40 cellular contexts compared by ENCODE assay signal in genomic region chrX:29407357-29407756, GRCh38.
"Had no signal": no experiment of that assay in that cellular context is flagged by ENCODE, and none has a peak within 500 bp of the region (broad histone marks: within the 10 kb centered on the region; RNA-seq: fewer than 3 reads in every experiment).

No MANE protein-coding gene starts in this region.

- H3K27me3 ChIP-seq: adrenal gland, ascending aorta, body of pancreas, brain microvascular endothelial cell, cardiac muscle cell had no signal

- H3K4me3 ChIP-seq: adrenal gland, ascending aorta, body of pancreas, breast epithelium, cardiac muscle cell had no signal

- H3K4me1 Mint-ChIP-seq: activated naive CD4-positive, alpha-beta T cell treated with anti-CD3 and anti-CD28 coated beads, Interleukin-2, amount 10 ng/mL, durations not matched to agents 7 days and 5 days; activated naive CD4-positive, alpha-beta T cell treated with anti-CD3 and anti-CD28 coated beads, Interleukin-2, amount 50 U/mL, for 24 hours; activated naive CD8-positive, alpha-beta T cell treated with anti-CD3 and anti-CD28 coated beads for 36 hours; activated naive CD8-positive, alpha-beta T cell treated with anti-CD3 and anti-CD28 coated beads, Interleukin-2, amount 10 ng/mL, durations not matched to agents 7 days and 5 days; activated naive CD8-positive, alpha-beta T cell treated with anti-CD3 and anti-CD28 coated beads, Interleukin-2, amount 50 U/mL, for 24 hours; activated T-helper 17 cell treated with anti-CD3 and anti-CD28 coated beads, Interleukin-2, amount 50 U/mL, for 72 hours; brain; central memory CD8-positive, alpha-beta T cell had no signal

- H3K36me3 ChIP-seq: adrenal gland, ascending aorta, brain microvascular endothelial cell, breast epithelium, cardiac muscle cell had no signal

- H3K4me1 ChIP-seq: adrenal gland, ascending aorta, body of pancreas, breast epithelium had no signal

- H3K9me3 Mint-ChIP-seq: activated naive CD4-positive, alpha-beta T cell treated with anti-CD3 and anti-CD28 coated beads for 36 hours; activated naive CD4-positive, alpha-beta T cell treated with anti-CD3 and anti-CD28 coated beads, Interleukin-2, amount 10 ng/mL, durations not matched to agents 7 days and 5 days; activated naive CD4-positive, alpha-beta T cell treated with anti-CD3 and anti-CD28 coated beads, Interleukin-2, amount 50 U/mL, for 24 hours; activated naive CD4-positive, alpha-beta T cell treated with anti-CD3 and anti-CD28 coated beads, Interleukin-2, amount 50 U/mL, for 72 hours; activated naive CD8-positive, alpha-beta T cell treated with anti-CD3 and anti-CD28 coated beads for 36 hours; activated naive CD8-positive, alpha-beta T cell treated with anti-CD3 and anti-CD28 coated beads, Interleukin-2, amount 10 ng/mL, durations not matched to agents 7 days and 5 days; activated naive CD8-positive, alpha-beta T cell treated with anti-CD3 and anti-CD28 coated beads, Interleukin-2, amount 50 U/mL, for 24 hours; activated T-cell treated with anti-CD3 and anti-CD28 coated beads, Interleukin-2, amount 50 U/mL, for 4 hours; activated T-helper 1 cell treated with anti-CD3 and anti-CD28 coated beads, Interleukin-12 subunit alpha, Interleukin-12 subunit beta, Interleukin-2, Interleukin-4 antibody, amounts not matched to agents 30 ng/mL and 10 ng/mL and 1 ng/mL, durations not matched to agents 14 hours and 24 hours and 36 hours; activated T-helper 17 cell treated with anti-CD3 and anti-CD28 coated beads, Interleukin-2, amount 50 U/mL, for 72 hours had no signal

- H3K27me3 Mint-ChIP-seq: activated naive CD4-positive, alpha-beta T cell treated with anti-CD3 and anti-CD28 coated beads, Interleukin-2, amount 10 ng/mL, durations not matched to agents 7 days and 5 days; activated naive CD4-positive, alpha-beta T cell treated with anti-CD3 and anti-CD28 coated beads, Interleukin-2, amount 50 U/mL, for 24 hours; activated naive CD8-positive, alpha-beta T cell; activated naive CD8-positive, alpha-beta T cell treated with anti-CD3 and anti-CD28 coated beads for 36 hours; activated naive CD8-positive, alpha-beta T cell treated with anti-CD3 and anti-CD28 coated beads, Interleukin-2, amount 10 ng/mL, durations not matched to agents 7 days and 5 days; activated naive CD8-positive, alpha-beta T cell treated with anti-CD3 and anti-CD28 coated beads, Interleukin-2, amount 50 U/mL, for 24 hours; activated T-helper 17 cell treated with anti-CD3 and anti-CD28 coated beads, Interleukin-2, amount 50 U/mL, for 72 hours; central memory CD8-positive, alpha-beta T cell had no signal

- H3K9me3 ChIP-seq: adrenal gland, body of pancreas, breast epithelium had no signal

- FAIRE-seq: astrocyte, bronchial epithelial cell had no signal

- ATAC-seq: activated naive CD4-positive, alpha-beta T cell treated with anti-CD3 and anti-CD28 coated beads, Interleukin-2, amount 50 U/mL, for 72 hours; activated naive CD8-positive, alpha-beta T cell treated with anti-CD3 and anti-CD28 coated beads, Interleukin-2, amount 50 U/mL, for 24 hours; activated T-cell treated with anti-CD3 and anti-CD28 coated beads, Interleukin-2, amount 50 U/mL, for 4 hours; activated T-cell treated with anti-CD3 and anti-CD28 coated beads, Interleukin-2, amount 50 U/mL, for 72 hours; activated T-helper 17 cell treated with anti-CD3 and anti-CD28 coated beads, Interleukin-2, amount 50 U/mL, for 72 hours; body of pancreas had no signal

- H3K36me3 Mint-ChIP-seq: activated naive CD4-positive, alpha-beta T cell treated with anti-CD3 and anti-CD28 coated beads, Interleukin-2, amount 10 ng/mL, durations not matched to agents 7 days and 5 days; activated naive CD4-positive, alpha-beta T cell treated with anti-CD3 and anti-CD28 coated beads, Interleukin-2, amount 50 U/mL, for 24 hours; activated naive CD4-positive, alpha-beta T cell treated with anti-CD3 and anti-CD28 coated beads, Interleukin-2, amount 50 U/mL, for 72 hours; activated naive CD8-positive, alpha-beta T cell; activated naive CD8-positive, alpha-beta T cell treated with anti-CD3 and anti-CD28 coated beads for 36 hours; activated naive CD8-positive, alpha-beta T cell treated with anti-CD3 and anti-CD28 coated beads, Interleukin-2, amount 10 ng/mL, durations not matched to agents 7 days and 5 days had no signal

- H3K27ac ChIP-seq: adrenal gland, ascending aorta, body of pancreas, brain microvascular endothelial cell, breast epithelium, cardiac muscle cell had no signal

- DNase-seq: activated effector memory CD4-positive, alpha-beta T cell treated with anti-CD3 and anti-CD28 coated beads, Interleukin-2, amount 50 U/mL, for 16 hours; activated effector memory CD4-positive, alpha-beta T cell treated with Interleukin-2 at 50 U/mL for 16 hours; activated gamma-delta T cell; activated gamma-delta T cell treated with Interleukin-2 at 50 U/mL for 16 hours; activated naive CD4-positive, alpha-beta T cell; activated naive CD4-positive, alpha-beta T cell treated with anti-CD3 and anti-CD28 coated beads for 36 hours; activated naive CD4-positive, alpha-beta T cell treated with anti-CD3 and anti-CD28 coated beads, Interleukin-2, amount 10 ng/mL, durations not matched to agents 7 days and 5 days; activated naive CD4-positive, alpha-beta T cell treated with anti-CD3 and anti-CD28 coated beads, Interleukin-2, amount 50 U/mL, for 16 hours; activated naive CD4-positive, alpha-beta T cell treated with Interleukin-2 at 50 U/mL for 16 hours; activated naive CD8-positive, alpha-beta T cell treated with anti-CD3 and anti-CD28 coated beads for 36 hours; activated naive CD8-positive, alpha-beta T cell treated with anti-CD3 and anti-CD28 coated beads, Interleukin-2, amount 10 ng/mL, durations not matched to agents 7 days and 5 days; activated naive CD8-positive, alpha-beta T cell treated with anti-CD3 and anti-CD28 coated beads, Interleukin-2, amount 50 U/mL, for 24 hours; activated T-cell treated with anti-CD3 and anti-CD28 coated beads, Interleukin-2, amount 50 U/mL, for 1 hour; activated T-cell treated with anti-CD3 and anti-CD28 coated beads, Interleukin-2, amount 50 U/mL, for 24 hours; activated T-cell treated with anti-CD3 and anti-CD28 coated beads, Interleukin-2, amount 50 U/mL, for 4 hours; activated T-cell treated with anti-CD3 and anti-CD28 coated beads, Interleukin-2, amount 50 U/mL, for 48 hours; activated T-cell treated with anti-CD3 and anti-CD28 coated beads, Interleukin-2, amount 50 U/mL, for 72 hours; adrenal gland; amniotic stem cell; amygdala; anterior cingulate cortex; aorta; body of pancreas; brain microvascular endothelial cell; caudate nucleus; central memory CD4-positive, alpha-beta T cell; cerebellar nuclear complex had no signal

- H3K4me3 Mint-ChIP-seq: activated naive CD4-positive, alpha-beta T cell treated with anti-CD3 and anti-CD28 coated beads for 36 hours; activated naive CD4-positive, alpha-beta T cell treated with anti-CD3 and anti-CD28 coated beads, Interleukin-2, amount 10 ng/mL, durations not matched to agents 7 days and 5 days; activated naive CD4-positive, alpha-beta T cell treated with anti-CD3 and anti-CD28 coated beads, Interleukin-2, amount 50 U/mL, for 24 hours; activated naive CD8-positive, alpha-beta T cell; activated naive CD8-positive, alpha-beta T cell treated with anti-CD3 and anti-CD28 coated beads for 36 hours; activated naive CD8-positive, alpha-beta T cell treated with anti-CD3 and anti-CD28 coated beads, Interleukin-2, amount 10 ng/mL, durations not matched to agents 7 days and 5 days; activated naive CD8-positive, alpha-beta T cell treated with anti-CD3 and anti-CD28 coated beads, Interleukin-2, amount 50 U/mL, for 24 hours; activated T-cell treated with anti-CD3 and anti-CD28 coated beads, Interleukin-2, amount 50 U/mL, for 24 hours; activated T-cell treated with anti-CD3 and anti-CD28 coated beads, Interleukin-2, amount 50 U/mL, for 4 hours; activated T-cell treated with anti-CD3 and anti-CD28 coated beads, Interleukin-2, amount 50 U/mL, for 72 hours; activated T-helper 1 cell treated with anti-CD3 and anti-CD28 coated beads, Interleukin-12 subunit alpha, Interleukin-12 subunit beta, Interleukin-2, Interleukin-4 antibody, amounts not matched to agents 30 ng/mL and 10 ng/mL and 1 ng/mL, durations not matched to agents 14 hours and 24 hours and 36 hours; activated T-helper 17 cell treated with anti-CD3 and anti-CD28 coated beads, Interleukin-2, amount 50 U/mL, for 72 hours; brain; central memory CD8-positive, alpha-beta T cell had no signal

- H3K27ac Mint-ChIP-seq: activated naive CD4-positive, alpha-beta T cell treated with anti-CD3 and anti-CD28 coated beads for 36 hours; activated naive CD4-positive, alpha-beta T cell treated with anti-CD3 and anti-CD28 coated beads, Interleukin-2, amount 10 ng/mL, durations not matched to agents 7 days and 5 days; activated naive CD4-positive, alpha-beta T cell treated with anti-CD3 and anti-CD28 coated beads, Interleukin-2, amount 50 U/mL, for 24 hours; activated naive CD4-positive, alpha-beta T cell treated with anti-CD3 and anti-CD28 coated beads, Interleukin-2, amount 50 U/mL, for 72 hours; activated naive CD8-positive, alpha-beta T cell; activated naive CD8-positive, alpha-beta T cell treated with anti-CD3 and anti-CD28 coated beads for 36 hours; activated naive CD8-positive, alpha-beta T cell treated with anti-CD3 and anti-CD28 coated beads, Interleukin-2, amount 10 ng/mL, durations not matched to agents 7 days and 5 days; activated naive CD8-positive, alpha-beta T cell treated with anti-CD3 and anti-CD28 coated beads, Interleukin-2, amount 50 U/mL, for 24 hours; activated T-cell treated with anti-CD3 and anti-CD28 coated beads, Interleukin-2, amount 50 U/mL, for 24 hours; activated T-cell treated with anti-CD3 and anti-CD28 coated beads, Interleukin-2, amount 50 U/mL, for 72 hours; activated T-helper 1 cell treated with anti-CD3 and anti-CD28 coated beads, Interleukin-12 subunit alpha, Interleukin-12 subunit beta, Interleukin-2, Interleukin-4 antibody, amounts not matched to agents 30 ng/mL and 10 ng/mL and 1 ng/mL, durations not matched to agents 14 hours and 24 hours and 36 hours; activated T-helper 17 cell treated with anti-CD3 and anti-CD28 coated beads, Interleukin-2, amount 50 U/mL, for 72 hours; activated T-helper 2 cell treated with anti-CD3 and anti-CD28 coated beads, Interferon-gamma antibody, Interleukin-2, Interleukin-4, amounts not matched to agents 10 μg/mL and 5 μg/mL and 100 μg/mL, durations not matched to agents 14 hours and 24 hours and 36 hours; brain had no signal
